In the genomic region with DNA sequence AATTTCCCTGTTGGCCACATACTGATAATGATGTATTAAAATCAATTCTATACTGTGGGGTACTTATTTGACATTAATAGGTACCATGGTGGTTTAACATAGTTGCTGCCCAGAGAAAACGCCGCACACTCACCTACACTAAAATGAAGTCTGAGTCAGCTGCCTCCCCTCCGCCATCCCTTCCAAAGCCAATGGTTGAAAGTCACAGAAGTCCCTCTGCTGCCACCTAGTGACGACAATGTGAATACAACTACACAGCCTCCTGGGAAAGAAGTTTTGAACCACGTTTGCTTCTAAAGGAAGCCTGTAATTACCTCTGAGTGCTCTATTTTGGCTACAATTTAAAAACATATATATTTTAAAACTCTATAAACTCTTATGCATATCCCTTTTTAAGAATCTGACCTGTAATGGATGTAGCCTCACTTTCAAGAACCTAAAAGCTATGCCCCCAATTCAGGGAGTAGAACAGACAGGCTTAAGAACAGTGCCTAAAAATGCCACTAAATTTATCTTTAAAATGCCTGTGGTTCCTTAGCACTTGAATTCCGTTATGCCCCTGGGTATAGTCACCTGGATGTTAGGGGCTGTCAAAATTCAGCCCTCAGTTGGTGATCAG, we compare ENCODE assay signal across 8 cellular contexts. TPM values are rescaled to one million over a fixed set of nuclear protein-coding genes. Genes with fewer than 3 reads are reported as not detected.
A peak's percentile ranks its signal among the peaks of the same experiment; 100 is the strongest.
DNase-seq lines count a peak whose midpoint lies in the region; ATAC-seq and TF ChIP-seq lines count a peak whose summit lies in the region.

No MANE protein-coding gene starts in this region.

- ATAC-seq in HG02759 (IDR thresholded peaks at IDR 0.05; ENCODE audit: unreplicated experiment): peak; percentile 76
- ATAC-seq in HG03457 (IDR thresholded peaks at IDR 0.05; ENCODE audit: unreplicated experiment): no peak

- peak; percentile 70 for DNase-seq in GM04504 (ENCODE audit: low read depth)
- DNase-seq in NCI-H2081 treated with DMSO at 0.1 percent for 48 hours (lab: John Stamatoyannopoulos, UW): peak; percentile 46
- peak; percentile 49 for DNase-seq in T1000 (lab: John Stamatoyannopoulos, UW)
- peak; percentile 81 for DNase-seq in astrocyte of the cerebellum (ENCODE audit: low read depth)
- DNase-seq in hypothalamus (lab: John Stamatoyannopoulos, UW): peak in 41 of 51 donors; percentile 12 to 87 (median 56)

- H3K4me1 ChIP-seq in skeletal muscle satellite cell (ENCODE audit: control insufficient read depth, insufficient read depth, low read length): peaks cover 4% of the 10 kb centered on the region

- in situ Hi-C loops in astrocyte of the cerebellum (cut with HindIII; ENCODE audit: low sequenced_read_pairs): no loop called here

- no peaks in the 10 kb centered on the region for H3K36me3 ChIP-seq in skeletal muscle satellite cell (ENCODE audit: insufficient read depth, low read length)

- H3K4me2 ChIP-seq in skeletal muscle satellite cell (ENCODE audit: low read length): peak overlapping the region; percentile 36

- H3K9ac ChIP-seq in skeletal muscle satellite cell (ENCODE audit: low read depth, low read length): no peak overlapping the region

- H3K27me3 ChIP-seq in skeletal muscle satellite cell (ENCODE audit: control insufficient read depth, insufficient read depth, low read length): peaks cover 11% of the 10 kb centered on the region

- peak; percentile 81 for TF ChIP-seq CTCF in astrocyte of the cerebellum (IDR thresholded peaks at IDR 0.05; ENCODE audit: low read depth, low read length, missing control alignments)

- H3K9me3 ChIP-seq in skeletal muscle satellite cell (replicated peaks; ENCODE audit: low read length): no peaks in the 10 kb centered on the region

- H3K4me3 ChIP-seq in astrocyte of the cerebellum (ENCODE audit: low read depth, low read length) (no peak overlapping the region), skeletal muscle satellite cell (ENCODE audit: low read length) (no peak overlapping the region)

RNA-seq across cellular contexts. Expression of a gene that starts 20.6 kb away (rescaled TPM):
- total RNA-seq in skeletal muscle satellite cell (2012; rRNA removed): 106 and 110 TPM in 2 replicates
